16 cellular contexts compared by ENCODE assay signal in genomic region chr6:11021003-11021402, GRCh38. TPM values are rescaled to one million over a fixed set of nuclear protein-coding genes. Genes with fewer than 3 reads are reported as not detected.
DNase-seq lines count a peak whose midpoint lies in the region; ATAC-seq and TF ChIP-seq lines count a peak whose summit lies in the region.
"Had no signal": no experiment of that assay in that cellular context is flagged by ENCODE, and none has a peak within 500 bp of the region (broad histone marks: within the 10 kb centered on the region; RNA-seq: fewer than 3 reads in every experiment).

No MANE protein-coding gene starts in this region.

- H3K27ac ChIP-seq in heart left ventricle (peak overlapping the region in 9 of 12 donors; percentile 9 to 63 (median 46)), heart right ventricle (peak overlapping the region in 5 of 10 donors; percentile 25 to 56 (median 40)), dorsolateral prefrontal cortex (peak overlapping the region in 22 of 59 donors; percentile 6 to 69 (median 42))

- ATAC-seq in heart left ventricle (peak; percentile 73 to 78 (median 74)), left cardiac atrium (no peak), heart right ventricle (peak in 6 of 8 donors; percentile 49 to 89 (median 72))

- H3K9me3 ChIP-seq in heart left ventricle (no peaks in the 10 kb centered on the region), heart right ventricle (no peaks in the 10 kb centered on the region)
- H3K9me3 ChIP-seq: BE2C had no signal

- H3K4me3 ChIP-seq in heart left ventricle (no peak overlapping the region), heart right ventricle (no peak overlapping the region), dorsolateral prefrontal cortex (no peak overlapping the region)

- DNase-seq in heart left ventricle (no peak), left cardiac atrium (no peak), SK-MEL-5 (ENCODE audit: low read depth, low spot score) (peak; percentile 63), heart right ventricle (no peak), NOMO-1 treated with DMSO at 0.1 percent for 48 hours (lab: John Stamatoyannopoulos, UW; ENCODE audit: unreplicated experiment) (no peak), dorsolateral prefrontal cortex (no peak)
- DNase-seq in stimulated activated CD4-positive, alpha-beta T cell treated with anti-CD3 and anti-CD28 coated beads, Interleukin-4, amount 100 ng/mL, for 1 hour: no peak
- DNase-seq: BE2C; CD8-positive, alpha-beta memory T cell; DMS153; EL; MM.1S; NCI-H1417 treated with DMSO at 0.1 percent for 48 hours; NCI-H2227 treated with DMSO at 0.1 percent for 48 hours; NCI-H524 treated with DMSO at 0.1 percent for 48 hours; SHP77 had no signal

- no peak for TF ChIP-seq POLR2A in heart left ventricle (IDR thresholded peaks at IDR 0.05)

- H3K4me1 ChIP-seq in heart left ventricle: peaks cover 3 to 41% (median 28%) of the 10 kb centered on the region in 12 donors
- peaks cover 0 to 59% (median 27%) of the 10 kb centered on the region in 9 donors for H3K4me1 ChIP-seq in heart right ventricle
- H3K4me1 ChIP-seq: BE2C had no signal

- H3K27me3 ChIP-seq in heart left ventricle: peaks cover 0 to 12% (median 0%) of the 10 kb centered on the region in 9 donors
- H3K27me3 ChIP-seq in heart right ventricle: peaks cover 0 to 7% (median 0%) of the 10 kb centered on the region in 7 donors
- H3K27me3 ChIP-seq in dorsolateral prefrontal cortex: peaks cover 0 to 49% (median 4%) of the 10 kb centered on the region in 45 donors

- intact Hi-C loops in heart left ventricle (cut with DNase I): no loop called here
- intact Hi-C loops in left cardiac atrium (cut with DNase I): no loop called here
- intact Hi-C loops in heart right ventricle (cut with DNase I): no loop called here
- intact Hi-C loops in dorsolateral prefrontal cortex (cut with DNase I): no loop called here

- H3K36me3 ChIP-seq in heart left ventricle (no peaks in the 10 kb centered on the region), heart right ventricle (no peaks in the 10 kb centered on the region)
- H3K36me3 ChIP-seq: BE2C had no signal

- in situ Hi-C loops in SK-MEL-5 (cut with HindIII; ENCODE audit: low pct_unique_long_range_greater_than_20kb, low sequenced_read_pairs): no loop called here

- TF ChIP-seq CTCF in heart left ventricle (IDR thresholded peaks at IDR 0.05) (no peak), heart right ventricle (IDR thresholded peaks at IDR 0.05) (no peak), dorsolateral prefrontal cortex (IDR thresholded peaks at IDR 0.05 in 54 of 56, conservative IDR thresholded peaks at IDR 0.05 in 2 of 56; ENCODE audit: low read depth in 1 of 56, partially characterized antibody in 56 of 56) (no peak)

- WGBS in heart left ventricle, 4 donors: 29 to 48% (median 38%) methylated on average over 2 of the region's 2 CpGs
- WGBS in heart right ventricle, 2 donors: 37 to 52% methylated on average over 2 of the region's 2 CpGs

RNA-seq across cellular contexts. Expression of gene ELOVL2, which starts 23.1 kb away (rescaled TPM):
- total RNA-seq in heart left ventricle (1 to 10 TPM; 1.1 to 6.1 (median 1.7) TPM), left cardiac atrium (1 to 10 TPM; 1.2 to 2.3 TPM), heart right ventricle (1 to 10 TPM in 6 of 10 donors, under 1 TPM in 4; 0.73 to 3.5 (median 1.0) TPM), dorsolateral prefrontal cortex (10 to 100 TPM in 95 of 120 experiments, 1 to 10 TPM in 25; 5.2 to 32.5 (median 12.4) TPM)
- polyA plus RNA-seq in heart left ventricle (1 to 10 TPM; 1.3 to 1.6 TPM), heart right ventricle (1 to 10 TPM; 2.6 to 3.3 TPM)
- 29.7 and 30.4 TPM in 2 replicates for total RNA-seq in SK-MEL-5 (2014; rRNA removed; shearing (Covaris generic))
- polyA plus RNA-seq in SK-MEL-5 (2015; cell fraction: cytosol; rRNA removed): 39.3 and 46.9 TPM in 2 replicates
- polyA plus RNA-seq in SK-MEL-5 (2015; cell fraction: nucleus; rRNA removed): 17.8 and 20.0 TPM in 2 replicates
- total RNA-seq: CD8-positive, alpha-beta memory T cell had no signal
- polyA plus RNA-seq: CD8-positive, alpha-beta memory T cell had no signal

Comparison
In these comparisons a context has a peak if more than half of its experiments do, and no peak if none do; other contexts are left out.
1. ATAC-seq: peak in heart left ventricle (4 of 4) and heart right ventricle (6 of 8); none in left cardiac atrium (0 of 2).